Comparison of ENCODE assay signal across 18 cellular contexts in the genomic region with DNA sequence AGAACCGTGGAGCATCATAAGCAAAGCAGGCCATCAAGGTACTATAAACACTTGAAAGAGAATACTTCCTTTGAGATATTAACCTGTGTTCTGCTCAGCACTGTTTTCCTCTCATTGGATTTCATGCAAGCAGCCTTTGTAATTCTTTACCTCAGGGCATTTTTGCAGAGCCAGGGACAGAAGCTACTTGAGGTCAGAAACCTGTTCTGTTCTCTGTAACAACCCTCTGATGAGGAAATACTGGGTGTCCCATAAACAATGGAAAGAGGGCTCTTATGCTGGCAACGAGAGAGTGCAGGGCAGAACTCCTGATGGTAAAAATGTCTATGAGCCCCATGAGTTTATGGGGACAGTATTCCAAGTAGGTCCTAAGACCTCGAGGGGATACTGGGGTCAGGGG.
"Had no signal": no experiment of that assay in that cellular context is flagged by ENCODE, and none has a peak within 500 bp of the region (broad histone marks: within the 10 kb centered on the region; RNA-seq: fewer than 3 reads in every experiment).

No MANE protein-coding gene starts in this region.

- H3K36me3 Mint-ChIP-seq: activated naive CD8-positive, alpha-beta T cell treated with anti-CD3 and anti-CD28 coated beads, Interleukin-2, amount 10 ng/mL, durations not matched to agents 7 days and 5 days had no signal

- H3K4me3 ChIP-seq: left lung, suprapubic skin, vagina had no signal

- H3K27ac ChIP-seq: left lung, suprapubic skin, vagina had no signal

- H3K36me3 ChIP-seq: left lung, suprapubic skin, vagina had no signal

- H3K27ac Mint-ChIP-seq: activated CD4-positive, alpha-beta T cell treated with anti-CD3 and anti-CD28 coated beads for 36 hours; activated CD8-positive, alpha-beta T cell treated with anti-CD3 and anti-CD28 coated beads for 36 hours; activated naive CD8-positive, alpha-beta T cell treated with anti-CD3 and anti-CD28 coated beads, Interleukin-2, amount 10 ng/mL, durations not matched to agents 7 days and 5 days; activated T-helper 17 cell treated with anti-CD3 and anti-CD28 coated beads, Interleukin-2, amount 50 U/mL, for 72 hours; effector memory CD8-positive, alpha-beta T cell; nephron; stimulated activated naive CD8-positive, alpha-beta T cell treated with anti-CD3 and anti-CD28 coated beads, Interleukin-15, Interleukin-2, amounts not matched to agents 100 ng/mL and 50 ng/mL, for 24 hours; WTC11 had no signal

- ATAC-seq: activated CD4-positive, alpha-beta T cell treated with anti-CD3 and anti-CD28 coated beads for 36 hours; activated CD8-positive, alpha-beta T cell treated with anti-CD3 and anti-CD28 coated beads for 36 hours; activated T-helper 17 cell treated with anti-CD3 and anti-CD28 coated beads, Interleukin-2, amount 50 U/mL, for 72 hours; effector memory CD8-positive, alpha-beta T cell; left lung had no signal

- H3K27me3 ChIP-seq: left lung, suprapubic skin, vagina had no signal

- DNase-seq: activated CD4-positive, alpha-beta T cell treated with anti-CD3 and anti-CD28 coated beads for 36 hours; activated CD8-positive, alpha-beta T cell treated with anti-CD3 and anti-CD28 coated beads for 36 hours; activated naive CD4-positive, alpha-beta T cell treated with Interleukin-2 at 50 U/mL for 16 hours; activated naive CD8-positive, alpha-beta T cell treated with anti-CD3 and anti-CD28 coated beads, Interleukin-2, amount 10 ng/mL, durations not matched to agents 7 days and 5 days; activated T-cell treated with anti-CD3 and anti-CD28 coated beads, Interleukin-2, amount 50 U/mL, for 1 hour; amygdala; effector memory CD8-positive, alpha-beta T cell; head of caudate nucleus; left lung; midbrain; occipital lobe; stimulated activated CD4-positive, alpha-beta T cell treated with anti-CD3 and anti-CD28 coated beads, Interleukin-2, amount 100 ng/mL, for 24 hours had no signal

- H3K9me3 ChIP-seq: left lung, suprapubic skin, vagina had no signal

- H3K4me3 Mint-ChIP-seq: activated CD4-positive, alpha-beta T cell treated with anti-CD3 and anti-CD28 coated beads for 36 hours; activated CD8-positive, alpha-beta T cell treated with anti-CD3 and anti-CD28 coated beads for 36 hours; activated naive CD8-positive, alpha-beta T cell treated with anti-CD3 and anti-CD28 coated beads, Interleukin-2, amount 10 ng/mL, durations not matched to agents 7 days and 5 days; activated T-helper 17 cell treated with anti-CD3 and anti-CD28 coated beads, Interleukin-2, amount 50 U/mL, for 72 hours; effector memory CD8-positive, alpha-beta T cell; nephron; stimulated activated naive CD8-positive, alpha-beta T cell treated with anti-CD3 and anti-CD28 coated beads, Interleukin-15, Interleukin-2, amounts not matched to agents 100 ng/mL and 50 ng/mL, for 24 hours; WTC11 had no signal

- H3K4me1 Mint-ChIP-seq: activated CD4-positive, alpha-beta T cell treated with anti-CD3 and anti-CD28 coated beads for 36 hours; activated naive CD8-positive, alpha-beta T cell treated with anti-CD3 and anti-CD28 coated beads, Interleukin-2, amount 10 ng/mL, durations not matched to agents 7 days and 5 days; activated T-helper 17 cell treated with anti-CD3 and anti-CD28 coated beads, Interleukin-2, amount 50 U/mL, for 72 hours had no signal

- H3K4me1 ChIP-seq: left lung, suprapubic skin, vagina had no signal

- H3K9me3 Mint-ChIP-seq: activated CD8-positive, alpha-beta T cell treated with anti-CD3 and anti-CD28 coated beads for 36 hours; activated naive CD8-positive, alpha-beta T cell treated with anti-CD3 and anti-CD28 coated beads, Interleukin-2, amount 10 ng/mL, durations not matched to agents 7 days and 5 days; activated T-helper 17 cell treated with anti-CD3 and anti-CD28 coated beads, Interleukin-2, amount 50 U/mL, for 72 hours; effector memory CD8-positive, alpha-beta T cell; stimulated activated naive CD8-positive, alpha-beta T cell treated with anti-CD3 and anti-CD28 coated beads, Interleukin-15, Interleukin-2, amounts not matched to agents 100 ng/mL and 50 ng/mL, for 24 hours had no signal
